Comparison of ENCODE assay signal across 17 cellular contexts in genomic region chr7:117962598-117962997, GRCh38.
"Had no signal": no experiment of that assay in that cellular context is flagged by ENCODE, and none has a peak within 500 bp of the region (broad histone marks: within the 10 kb centered on the region; RNA-seq: fewer than 3 reads in every experiment).

No MANE protein-coding gene starts in this region.

- H3K9me3 ChIP-seq: esophagus muscularis mucosa, mucosa of descending colon, pancreas, spleen, upper lobe of right lung had no signal

- H3K36me3 ChIP-seq: cardiac muscle cell, esophagus muscularis mucosa, pancreas, spleen, upper lobe of right lung had no signal

- H3K27ac Mint-ChIP-seq: progenitor cell of endocrine pancreas had no signal

- H3K27ac ChIP-seq: cardiac muscle cell, epithelial cell of prostate, upper lobe of right lung had no signal

- H3K36me3 Mint-ChIP-seq: naive thymus-derived CD8-positive, alpha-beta T cell had no signal

- H3K4me3 Mint-ChIP-seq: naive thymus-derived CD8-positive, alpha-beta T cell had no signal

- H3K4me1 ChIP-seq: pancreas, spleen, upper lobe of right lung had no signal

- ATAC-seq: left lobe of liver; mucosa of descending colon; naive thymus-derived CD8-positive, alpha-beta T cell; pancreas; right cardiac atrium; upper lobe of right lung had no signal

- H3K27me3 ChIP-seq: cardiac muscle cell, esophagus muscularis mucosa, pancreas, spleen, upper lobe of right lung had no signal

- H3K4me1 Mint-ChIP-seq: naive thymus-derived CD8-positive, alpha-beta T cell had no signal

- H3K27me3 Mint-ChIP-seq: progenitor cell of endocrine pancreas had no signal

- H3K4me3 ChIP-seq: cardiac muscle cell, esophagus muscularis mucosa, mucosa of descending colon, pancreas, spleen, upper lobe of right lung had no signal

- DNase-seq: effector memory CD4-positive, alpha-beta T cell; kidney glomerular epithelial cell; mammary epithelial cell; mucosa of descending colon; naive thymus-derived CD8-positive, alpha-beta T cell; occipital lobe; pancreas; right cardiac atrium; spleen; stimulated activated CD4-positive, alpha-beta T cell treated with anti-CD3 and anti-CD28 coated beads, Interleukin-2, amount 100 ng/mL, for 24 hours; stimulated activated naive CD4-positive, alpha-beta T cell; upper lobe of right lung had no signal
